Comparison of ENCODE assay signal across 1 cellular context in the genomic region with DNA sequence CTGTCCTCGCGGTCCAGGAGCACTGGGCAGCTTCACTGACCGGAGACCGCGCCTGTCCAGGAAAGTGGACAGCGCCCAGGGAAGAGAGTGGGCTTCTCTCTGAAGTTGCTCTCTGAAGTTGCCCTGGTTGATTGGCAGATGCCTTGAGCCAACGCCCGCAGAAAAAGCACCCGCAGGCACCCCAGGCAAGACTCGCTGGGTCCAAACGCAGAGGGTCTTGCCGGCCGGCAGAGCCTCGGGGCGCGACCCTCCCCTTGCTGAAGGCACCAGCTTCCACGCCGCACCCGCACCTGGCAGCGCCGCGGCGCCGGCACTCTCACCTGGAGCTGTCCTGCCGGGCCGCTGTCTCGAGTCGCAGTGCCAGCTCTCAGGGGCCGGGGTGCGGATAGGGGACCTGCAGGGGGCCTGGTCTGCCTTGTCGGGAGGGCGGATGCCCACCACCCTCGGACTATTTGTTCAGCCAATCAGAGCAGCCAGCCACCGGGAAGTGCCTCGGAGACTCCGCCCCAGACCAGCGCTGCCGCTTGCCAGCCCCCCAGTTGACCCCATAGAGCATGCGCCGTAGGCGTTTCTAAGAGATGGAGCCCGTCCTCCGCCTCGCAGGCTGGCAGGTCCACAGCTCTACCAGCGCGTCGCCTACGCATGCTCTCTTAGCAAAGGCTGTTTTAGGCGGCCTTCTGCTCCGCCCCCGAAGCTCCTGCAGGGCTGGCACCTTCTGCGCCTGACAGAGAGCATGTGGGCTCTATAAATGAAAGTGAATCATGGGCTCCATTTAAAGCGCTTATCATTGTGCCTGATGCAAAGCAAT.
TF ChIP-seq lines count a peak whose summit lies in the region.

A gene (minus strand): TSS at position 359 of the 808 bp plus-strand sequence. CDS start 4,127 bp downstream, outside the sequence.

TF ChIP-seq in HepG2, 621 proteins besides CTCF, POLR2A, EP300 and RAD21 (continued from another document and continues in another):
- TF ChIP-seq, protein P1, sequence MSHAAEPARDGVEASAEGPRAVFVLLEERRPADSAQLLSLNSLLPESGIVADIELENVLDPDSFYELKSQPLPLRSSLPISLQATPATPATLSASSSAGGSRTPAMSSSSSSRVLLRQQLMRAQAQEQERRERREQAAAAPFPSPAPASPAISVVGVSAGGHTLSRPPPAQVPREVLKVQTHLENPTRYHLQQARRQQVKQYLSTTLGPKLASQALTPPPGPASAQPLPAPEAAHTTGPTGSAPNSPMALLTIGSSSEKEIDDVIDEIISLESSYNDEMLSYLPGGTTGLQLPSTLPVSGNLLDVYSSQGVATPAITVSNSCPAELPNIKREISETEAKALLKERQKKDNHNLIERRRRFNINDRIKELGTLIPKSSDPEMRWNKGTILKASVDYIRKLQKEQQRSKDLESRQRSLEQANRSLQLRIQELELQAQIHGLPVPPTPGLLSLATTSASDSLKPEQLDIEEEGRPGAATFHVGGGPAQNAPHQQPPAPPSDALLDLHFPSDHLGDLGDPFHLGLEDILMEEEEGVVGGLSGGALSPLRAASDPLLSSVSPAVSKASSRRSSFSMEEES (CRISPR knock-in tag; IDR thresholded peaks at IDR 0.05), result no peak
- TF ChIP-seq, protein P2, sequence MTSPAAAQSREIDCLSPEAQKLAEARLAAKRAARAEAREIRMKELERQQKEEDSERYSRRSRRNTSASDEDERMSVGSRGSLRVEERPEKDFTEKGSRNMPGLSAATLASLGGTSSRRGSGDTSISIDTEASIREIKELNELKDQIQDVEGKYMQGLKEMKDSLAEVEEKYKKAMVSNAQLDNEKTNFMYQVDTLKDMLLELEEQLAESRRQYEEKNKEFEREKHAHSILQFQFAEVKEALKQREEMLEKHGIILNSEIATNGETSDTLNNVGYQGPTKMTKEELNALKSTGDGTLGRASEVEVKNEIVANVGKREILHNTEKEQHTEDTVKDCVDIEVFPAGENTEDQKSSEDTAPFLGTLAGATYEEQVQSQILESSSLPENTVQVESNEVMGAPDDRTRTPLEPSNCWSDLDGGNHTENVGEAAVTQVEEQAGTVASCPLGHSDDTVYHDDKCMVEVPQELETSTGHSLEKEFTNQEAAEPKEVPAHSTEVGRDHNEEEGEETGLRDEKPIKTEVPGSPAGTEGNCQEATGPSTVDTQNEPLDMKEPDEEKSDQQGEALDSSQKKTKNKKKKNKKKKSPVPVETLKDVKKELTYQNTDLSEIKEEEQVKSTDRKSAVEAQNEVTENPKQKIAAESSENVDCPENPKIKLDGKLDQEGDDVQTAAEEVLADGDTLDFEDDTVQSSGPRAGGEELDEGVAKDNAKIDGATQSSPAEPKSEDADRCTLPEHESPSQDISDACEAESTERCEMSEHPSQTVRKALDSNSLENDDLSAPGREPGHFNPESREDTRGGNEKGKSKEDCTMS (CRISPR knock-in tag; conservative IDR thresholded peaks at IDR 0.05), result no peak
- TF ChIP-seq, protein P3, sequence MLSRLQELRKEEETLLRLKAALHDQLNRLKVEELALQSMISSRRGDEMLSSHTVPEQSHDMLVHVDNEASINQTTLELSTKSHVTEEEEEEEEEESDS (CRISPR knock-in tag; IDR thresholded peaks at IDR 0.05; ENCODE audit: borderline replicate concordance), result no peak
- TF ChIP-seq YY1 (IDR thresholded peaks at IDR 0.05; ENCODE audit: insufficient read depth, insufficient replicate concordance, low read depth, low read length) (peak; percentile 48), ZNF343 (CRISPR knock-in tag; IDR thresholded peaks at IDR 0.05) (0 out of 2 replicates have a peak, but pooled peaks have one; percentile 26), HMG20A (CRISPR knock-in tag; IDR thresholded peaks at IDR 0.05; ENCODE audit: borderline replicate concordance) (no peak), HOXA7 (CRISPR knock-in tag; IDR thresholded peaks at IDR 0.05) (no peak), ZNF431 (CRISPR knock-in tag; IDR thresholded peaks at IDR 0.05; ENCODE audit: borderline replicate concordance, low read depth) (no peak), ZNF547 (CRISPR knock-in tag; IDR thresholded peaks at IDR 0.05) (peak; percentile 58; the same call in 1 of the 2 replicates), TGIF2 (CRISPR knock-in tag; IDR thresholded peaks at IDR 0.05) (0 out of 2 replicates have a peak, but pooled peaks have one; percentile 17), ZNF451 (CRISPR knock-in tag; IDR thresholded peaks at IDR 0.05) (no peak; the same call in 1 of the 2 replicates), FOXA1 (IDR thresholded peaks at IDR 0.05) (no peak), FOXA1 (CRISPR knock-in tag; IDR thresholded peaks at IDR 0.05) (no peak)
- TF ChIP-seq, protein P4, sequence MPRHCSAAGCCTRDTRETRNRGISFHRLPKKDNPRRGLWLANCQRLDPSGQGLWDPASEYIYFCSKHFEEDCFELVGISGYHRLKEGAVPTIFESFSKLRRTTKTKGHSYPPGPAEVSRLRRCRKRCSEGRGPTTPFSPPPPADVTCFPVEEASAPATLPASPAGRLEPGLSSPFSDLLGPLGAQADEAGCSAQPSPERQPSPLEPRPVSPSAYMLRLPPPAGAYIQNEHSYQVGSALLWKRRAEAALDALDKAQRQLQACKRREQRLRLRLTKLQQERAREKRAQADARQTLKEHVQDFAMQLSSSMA (CRISPR knock-in tag; IDR thresholded peaks at IDR 0.05), result no peak
- TF ChIP-seq, protein P5, sequence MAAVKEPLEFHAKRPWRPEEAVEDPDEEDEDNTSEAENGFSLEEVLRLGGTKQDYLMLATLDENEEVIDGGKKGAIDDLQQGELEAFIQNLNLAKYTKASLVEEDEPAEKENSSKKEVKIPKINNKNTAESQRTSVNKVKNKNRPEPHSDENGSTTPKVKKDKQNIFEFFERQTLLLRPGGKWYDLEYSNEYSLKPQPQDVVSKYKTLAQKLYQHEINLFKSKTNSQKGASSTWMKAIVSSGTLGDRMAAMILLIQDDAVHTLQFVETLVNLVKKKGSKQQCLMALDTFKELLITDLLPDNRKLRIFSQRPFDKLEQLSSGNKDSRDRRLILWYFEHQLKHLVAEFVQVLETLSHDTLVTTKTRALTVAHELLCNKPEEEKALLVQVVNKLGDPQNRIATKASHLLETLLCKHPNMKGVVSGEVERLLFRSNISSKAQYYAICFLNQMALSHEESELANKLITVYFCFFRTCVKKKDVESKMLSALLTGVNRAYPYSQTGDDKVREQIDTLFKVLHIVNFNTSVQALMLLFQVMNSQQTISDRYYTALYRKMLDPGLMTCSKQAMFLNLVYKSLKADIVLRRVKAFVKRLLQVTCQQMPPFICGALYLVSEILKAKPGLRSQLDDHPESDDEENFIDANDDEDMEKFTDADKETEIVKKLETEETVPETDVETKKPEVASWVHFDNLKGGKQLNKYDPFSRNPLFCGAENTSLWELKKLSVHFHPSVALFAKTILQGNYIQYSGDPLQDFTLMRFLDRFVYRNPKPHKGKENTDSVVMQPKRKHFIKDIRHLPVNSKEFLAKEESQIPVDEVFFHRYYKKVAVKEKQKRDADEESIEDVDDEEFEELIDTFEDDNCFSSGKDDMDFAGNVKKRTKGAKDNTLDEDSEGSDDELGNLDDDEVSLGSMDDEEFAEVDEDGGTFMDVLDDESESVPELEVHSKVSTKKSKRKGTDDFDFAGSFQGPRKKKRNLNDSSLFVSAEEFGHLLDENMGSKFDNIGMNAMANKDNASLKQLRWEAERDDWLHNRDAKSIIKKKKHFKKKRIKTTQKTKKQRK (IDR thresholded peaks at IDR 0.05; ENCODE audit: low read length), result no peak
- TF ChIP-seq, protein P6, sequence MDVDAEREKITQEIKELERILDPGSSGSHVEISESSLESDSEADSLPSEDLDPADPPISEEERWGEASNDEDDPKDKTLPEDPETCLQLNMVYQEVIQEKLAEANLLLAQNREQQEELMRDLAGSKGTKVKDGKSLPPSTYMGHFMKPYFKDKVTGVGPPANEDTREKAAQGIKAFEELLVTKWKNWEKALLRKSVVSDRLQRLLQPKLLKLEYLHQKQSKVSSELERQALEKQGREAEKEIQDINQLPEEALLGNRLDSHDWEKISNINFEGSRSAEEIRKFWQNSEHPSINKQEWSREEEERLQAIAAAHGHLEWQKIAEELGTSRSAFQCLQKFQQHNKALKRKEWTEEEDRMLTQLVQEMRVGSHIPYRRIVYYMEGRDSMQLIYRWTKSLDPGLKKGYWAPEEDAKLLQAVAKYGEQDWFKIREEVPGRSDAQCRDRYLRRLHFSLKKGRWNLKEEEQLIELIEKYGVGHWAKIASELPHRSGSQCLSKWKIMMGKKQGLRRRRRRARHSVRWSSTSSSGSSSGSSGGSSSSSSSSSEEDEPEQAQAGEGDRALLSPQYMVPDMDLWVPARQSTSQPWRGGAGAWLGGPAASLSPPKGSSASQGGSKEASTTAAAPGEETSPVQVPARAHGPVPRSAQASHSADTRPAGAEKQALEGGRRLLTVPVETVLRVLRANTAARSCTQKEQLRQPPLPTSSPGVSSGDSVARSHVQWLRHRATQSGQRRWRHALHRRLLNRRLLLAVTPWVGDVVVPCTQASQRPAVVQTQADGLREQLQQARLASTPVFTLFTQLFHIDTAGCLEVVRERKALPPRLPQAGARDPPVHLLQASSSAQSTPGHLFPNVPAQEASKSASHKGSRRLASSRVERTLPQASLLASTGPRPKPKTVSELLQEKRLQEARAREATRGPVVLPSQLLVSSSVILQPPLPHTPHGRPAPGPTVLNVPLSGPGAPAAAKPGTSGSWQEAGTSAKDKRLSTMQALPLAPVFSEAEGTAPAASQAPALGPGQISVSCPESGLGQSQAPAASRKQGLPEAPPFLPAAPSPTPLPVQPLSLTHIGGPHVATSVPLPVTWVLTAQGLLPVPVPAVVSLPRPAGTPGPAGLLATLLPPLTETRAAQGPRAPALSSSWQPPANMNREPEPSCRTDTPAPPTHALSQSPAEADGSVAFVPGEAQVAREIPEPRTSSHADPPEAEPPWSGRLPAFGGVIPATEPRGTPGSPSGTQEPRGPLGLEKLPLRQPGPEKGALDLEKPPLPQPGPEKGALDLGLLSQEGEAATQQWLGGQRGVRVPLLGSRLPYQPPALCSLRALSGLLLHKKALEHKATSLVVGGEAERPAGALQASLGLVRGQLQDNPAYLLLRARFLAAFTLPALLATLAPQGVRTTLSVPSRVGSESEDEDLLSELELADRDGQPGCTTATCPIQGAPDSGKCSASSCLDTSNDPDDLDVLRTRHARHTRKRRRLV (CRISPR knock-in tag; IDR thresholded peaks at IDR 0.05), result no peak
- TF ChIP-seq, protein P7, sequence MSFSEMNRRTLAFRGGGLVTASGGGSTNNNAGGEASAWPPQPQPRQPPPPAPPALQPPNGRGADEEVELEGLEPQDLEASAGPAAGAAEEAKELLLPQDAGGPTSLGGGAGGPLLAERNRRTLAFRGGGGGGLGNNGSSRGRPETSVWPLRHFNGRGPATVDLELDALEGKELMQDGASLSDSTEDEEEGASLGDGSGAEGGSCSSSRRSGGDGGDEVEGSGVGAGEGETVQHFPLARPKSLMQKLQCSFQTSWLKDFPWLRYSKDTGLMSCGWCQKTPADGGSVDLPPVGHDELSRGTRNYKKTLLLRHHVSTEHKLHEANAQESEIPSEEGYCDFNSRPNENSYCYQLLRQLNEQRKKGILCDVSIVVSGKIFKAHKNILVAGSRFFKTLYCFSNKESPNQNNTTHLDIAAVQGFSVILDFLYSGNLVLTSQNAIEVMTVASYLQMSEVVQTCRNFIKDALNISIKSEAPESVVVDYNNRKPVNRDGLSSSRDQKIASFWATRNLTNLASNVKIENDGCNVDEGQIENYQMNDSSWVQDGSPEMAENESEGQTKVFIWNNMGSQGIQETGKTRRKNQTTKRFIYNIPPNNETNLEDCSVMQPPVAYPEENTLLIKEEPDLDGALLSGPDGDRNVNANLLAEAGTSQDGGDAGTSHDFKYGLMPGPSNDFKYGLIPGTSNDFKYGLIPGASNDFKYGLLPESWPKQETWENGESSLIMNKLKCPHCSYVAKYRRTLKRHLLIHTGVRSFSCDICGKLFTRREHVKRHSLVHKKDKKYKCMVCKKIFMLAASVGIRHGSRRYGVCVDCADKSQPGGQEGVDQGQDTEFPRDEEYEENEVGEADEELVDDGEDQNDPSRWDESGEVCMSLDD (CRISPR knock-in tag; IDR thresholded peaks at IDR 0.05; ENCODE audit: borderline replicate concordance), result no peak
- TF ChIP-seq, protein P8, sequence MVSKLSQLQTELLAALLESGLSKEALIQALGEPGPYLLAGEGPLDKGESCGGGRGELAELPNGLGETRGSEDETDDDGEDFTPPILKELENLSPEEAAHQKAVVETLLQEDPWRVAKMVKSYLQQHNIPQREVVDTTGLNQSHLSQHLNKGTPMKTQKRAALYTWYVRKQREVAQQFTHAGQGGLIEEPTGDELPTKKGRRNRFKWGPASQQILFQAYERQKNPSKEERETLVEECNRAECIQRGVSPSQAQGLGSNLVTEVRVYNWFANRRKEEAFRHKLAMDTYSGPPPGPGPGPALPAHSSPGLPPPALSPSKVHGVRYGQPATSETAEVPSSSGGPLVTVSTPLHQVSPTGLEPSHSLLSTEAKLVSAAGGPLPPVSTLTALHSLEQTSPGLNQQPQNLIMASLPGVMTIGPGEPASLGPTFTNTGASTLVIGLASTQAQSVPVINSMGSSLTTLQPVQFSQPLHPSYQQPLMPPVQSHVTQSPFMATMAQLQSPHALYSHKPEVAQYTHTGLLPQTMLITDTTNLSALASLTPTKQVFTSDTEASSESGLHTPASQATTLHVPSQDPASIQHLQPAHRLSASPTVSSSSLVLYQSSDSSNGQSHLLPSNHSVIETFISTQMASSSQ (IDR thresholded peaks at IDR 0.05; ENCODE audit: low read depth), result no peak
- TF ChIP-seq, protein P8 (CRISPR knock-in tag; IDR thresholded peaks at IDR 0.05; ENCODE audit: borderline replicate concordance), result no peak
- TF ChIP-seq, protein P9, sequence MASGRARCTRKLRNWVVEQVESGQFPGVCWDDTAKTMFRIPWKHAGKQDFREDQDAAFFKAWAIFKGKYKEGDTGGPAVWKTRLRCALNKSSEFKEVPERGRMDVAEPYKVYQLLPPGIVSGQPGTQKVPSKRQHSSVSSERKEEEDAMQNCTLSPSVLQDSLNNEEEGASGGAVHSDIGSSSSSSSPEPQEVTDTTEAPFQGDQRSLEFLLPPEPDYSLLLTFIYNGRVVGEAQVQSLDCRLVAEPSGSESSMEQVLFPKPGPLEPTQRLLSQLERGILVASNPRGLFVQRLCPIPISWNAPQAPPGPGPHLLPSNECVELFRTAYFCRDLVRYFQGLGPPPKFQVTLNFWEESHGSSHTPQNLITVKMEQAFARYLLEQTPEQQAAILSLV (CRISPR knock-in tag; IDR thresholded peaks at IDR 0.05; ENCODE audit: borderline replicate concordance), result no peak
- TF ChIP-seq, protein P10, sequence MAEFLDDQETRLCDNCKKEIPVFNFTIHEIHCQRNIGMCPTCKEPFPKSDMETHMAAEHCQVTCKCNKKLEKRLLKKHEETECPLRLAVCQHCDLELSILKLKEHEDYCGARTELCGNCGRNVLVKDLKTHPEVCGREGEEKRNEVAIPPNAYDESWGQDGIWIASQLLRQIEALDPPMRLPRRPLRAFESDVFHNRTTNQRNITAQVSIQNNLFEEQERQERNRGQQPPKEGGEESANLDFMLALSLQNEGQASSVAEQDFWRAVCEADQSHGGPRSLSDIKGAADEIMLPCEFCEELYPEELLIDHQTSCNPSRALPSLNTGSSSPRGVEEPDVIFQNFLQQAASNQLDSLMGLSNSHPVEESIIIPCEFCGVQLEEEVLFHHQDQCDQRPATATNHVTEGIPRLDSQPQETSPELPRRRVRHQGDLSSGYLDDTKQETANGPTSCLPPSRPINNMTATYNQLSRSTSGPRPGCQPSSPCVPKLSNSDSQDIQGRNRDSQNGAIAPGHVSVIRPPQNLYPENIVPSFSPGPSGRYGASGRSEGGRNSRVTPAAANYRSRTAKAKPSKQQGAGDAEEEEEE (CRISPR knock-in tag; IDR thresholded peaks at IDR 0.05; ENCODE audit: borderline replicate concordance), result no peak
